ENCODE assay signal across 25 cellular contexts in the genomic region with DNA sequence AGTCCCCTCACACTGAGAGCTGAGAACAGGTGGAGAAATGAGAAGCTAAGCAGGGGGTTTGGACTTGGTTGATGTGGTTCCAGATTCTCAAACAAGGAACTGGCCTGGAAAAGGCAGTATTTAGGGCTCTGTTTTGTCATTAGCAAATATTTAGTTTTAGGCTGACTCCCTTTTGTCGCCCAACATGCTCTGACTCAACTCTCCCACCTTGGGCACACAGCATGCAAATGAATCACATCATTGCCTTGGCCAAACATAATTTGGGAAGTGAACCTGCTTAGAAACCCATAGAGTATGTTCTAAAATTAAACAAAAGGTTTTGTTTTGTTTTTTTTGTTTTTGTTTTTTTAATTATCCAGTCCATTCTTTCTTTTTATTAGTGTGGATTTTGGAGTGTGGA. TPM values are rescaled to one million over a fixed set of nuclear protein-coding genes. Genes with fewer than 3 reads are reported as not detected.
DNase-seq lines count a peak whose midpoint lies in the region; ATAC-seq, FAIRE-seq and TF ChIP-seq lines count a peak whose summit lies in the region.
"Had no signal": no experiment of that assay in that cellular context is flagged by ENCODE, and none has a peak within 500 bp of the region (broad histone marks: within the 10 kb centered on the region; RNA-seq: fewer than 3 reads in every experiment).

No MANE protein-coding gene starts in this region.

- H3K36me3 ChIP-seq in muscle layer of duodenum (ENCODE audit: control insufficient read depth in 1 of 2, insufficient read depth in 2 of 2, low read length in 2 of 2) (no peaks in the 10 kb centered on the region), uterus (no peaks in the 10 kb centered on the region)
- H3K36me3 ChIP-seq: brain microvascular endothelial cell had no signal

- H3K27ac Mint-ChIP-seq in activated CD4-positive, alpha-beta T cell treated with anti-CD3 and anti-CD28 coated beads, Interleukin-2, amount 10 ng/mL, durations not matched to agents 7 days and 5 days, result no peak overlapping the region
- H3K27ac Mint-ChIP-seq: activated CD4-positive, alpha-beta T cell treated with anti-CD3 and anti-CD28 coated beads, Interleukin-2, amount 10 ng/mL, durations not matched to agents 24 days and 14 days; activated naive CD8-positive, alpha-beta T cell treated with anti-CD3 and anti-CD28 coated beads, Interleukin-2, amount 50 U/mL, for 24 hours; CD8-positive, alpha-beta memory T cell; naive thymus-derived CD4-positive, alpha-beta T cell had no signal

- POLR2A ChIA-PET in activated CD4-positive, alpha-beta T cell treated with anti-CD3 and anti-CD28 coated beads, Interleukin-2, amount 10 ng/mL, durations not matched to agents 7 days and 5 days (lab: Charles Lee), result no interaction called here

- H3K27me3 ChIP-seq in muscle layer of duodenum (ENCODE audit: low read depth, low read length) (no peaks in the 10 kb centered on the region), uterus (no peaks in the 10 kb centered on the region)
- H3K27me3 ChIP-seq: hepatocyte had no signal

- ATAC-seq in GM19351 (IDR thresholded peaks at IDR 0.05; ENCODE audit: unreplicated experiment), result no peak
- ATAC-seq: activated naive CD8-positive, alpha-beta T cell treated with anti-CD3 and anti-CD28 coated beads, Interleukin-2, amount 50 U/mL, for 24 hours; naive thymus-derived CD4-positive, alpha-beta T cell had no signal

- no peak for TF ChIP-seq POLR2A in uterus (IDR thresholded peaks at IDR 0.05)

- peaks cover 0 to 20% of the 10 kb centered on the region in 2 donors for H3K4me1 ChIP-seq in muscle layer of duodenum (ENCODE audit: control insufficient read depth in 1 of 2, insufficient read depth in 2 of 2, low read length in 2 of 2)
- peaks cover 0 to 2% of the 10 kb centered on the region in 2 donors for H3K4me1 ChIP-seq in uterus

- H3K4me3 ChIP-seq in muscle layer of duodenum (ENCODE audit: low read depth in 1 of 2, low read length in 2 of 2), result no peak overlapping the region
- no peak overlapping the region for H3K4me3 ChIP-seq in uterus
- H3K4me3 ChIP-seq: coronary artery, hepatocyte had no signal

- DNase-seq in GM10266 (ENCODE audit: extremely low spot score) (no peak), uterus (no peak)
- no peak for DNase-seq in activated CD4-positive, alpha-beta T cell treated with anti-CD3 and anti-CD28 coated beads, Interleukin-2, amount 10 ng/mL, durations not matched to agents 7 days and 5 days
- DNase-seq: activated CD4-positive, alpha-beta T cell treated with anti-CD3 and anti-CD28 coated beads, Interleukin-2, amount 10 ng/mL, durations not matched to agents 24 days and 14 days; activated CD8-positive, alpha-beta memory T cell treated with anti-CD3 and anti-CD28 coated beads, Interleukin-2, amount 50 U/mL, for 4 hours; activated naive CD8-positive, alpha-beta T cell treated with anti-CD3 and anti-CD28 coated beads, Interleukin-2, amount 50 U/mL, for 24 hours; brain microvascular endothelial cell; CD8-positive, alpha-beta memory T cell; naive thymus-derived CD4-positive, alpha-beta T cell; NCI-H1694; stimulated activated CD4-positive, alpha-beta T cell treated with anti-CD3 and anti-CD28 coated beads, Interleukin-2, amount 100 ng/mL, for 48 hours; SW 1271 had no signal

- H3K4me3 Mint-ChIP-seq in activated CD4-positive, alpha-beta T cell treated with anti-CD3 and anti-CD28 coated beads, Interleukin-2, amount 10 ng/mL, durations not matched to agents 7 days and 5 days, result no peak overlapping the region
- H3K4me3 Mint-ChIP-seq: activated CD4-positive, alpha-beta T cell treated with anti-CD3 and anti-CD28 coated beads, Interleukin-2, amount 10 ng/mL, durations not matched to agents 24 days and 14 days; activated naive CD8-positive, alpha-beta T cell treated with anti-CD3 and anti-CD28 coated beads, Interleukin-2, amount 50 U/mL, for 24 hours; CD8-positive, alpha-beta memory T cell; naive thymus-derived CD4-positive, alpha-beta T cell had no signal

- no peak for TF ChIP-seq CTCF in 22Rv1 (IDR thresholded peaks at IDR 0.05)
- TF ChIP-seq CTCF in VCaP (conservative IDR thresholded peaks at IDR 0.05), result no peak
- TF ChIP-seq CTCF in GM10266 (IDR thresholded peaks at IDR 0.05; ENCODE audit: control insufficient read depth, insufficient read depth, low read depth, missing control alignments), result no peak
- no peak for TF ChIP-seq CTCF in uterus (IDR thresholded peaks at IDR 0.05)

- H3K4me1 Mint-ChIP-seq in activated CD4-positive, alpha-beta T cell treated with anti-CD3 and anti-CD28 coated beads, Interleukin-2, amount 10 ng/mL, durations not matched to agents 7 days and 5 days, result peaks cover 13% of the 10 kb centered on the region

- no peaks in the 10 kb centered on the region for H3K36me3 Mint-ChIP-seq in activated CD4-positive, alpha-beta T cell treated with anti-CD3 and anti-CD28 coated beads, Interleukin-2, amount 10 ng/mL, durations not matched to agents 7 days and 5 days (ENCODE audit: low read depth)
- H3K36me3 Mint-ChIP-seq: CD8-positive, alpha-beta memory T cell; naive thymus-derived CD4-positive, alpha-beta T cell had no signal

- H3K27ac ChIP-seq in 22Rv1 (peak overlapping the region; percentile 55), VCaP (peak overlapping the region; percentile 98), muscle layer of duodenum (ENCODE audit: low read length) (peak overlapping the region; percentile 32), uterus (no peak overlapping the region)
- H3K27ac ChIP-seq: brain microvascular endothelial cell, coronary artery, hepatocyte had no signal

- H3K9me3 ChIP-seq in muscle layer of duodenum (ENCODE audit: control insufficient read depth in 1 of 2, low read length in 2 of 2) (no peaks in the 10 kb centered on the region), uterus (no peaks in the 10 kb centered on the region)

- CTCF ChIA-PET in activated CD4-positive, alpha-beta T cell treated with anti-CD3 and anti-CD28 coated beads, Interleukin-2, amount 10 ng/mL, durations not matched to agents 7 days and 5 days (lab: Charles Lee), result no interaction called here

- H3K27me3 Mint-ChIP-seq in activated CD4-positive, alpha-beta T cell treated with anti-CD3 and anti-CD28 coated beads, Interleukin-2, amount 10 ng/mL, durations not matched to agents 7 days and 5 days, result peaks cover 20% of the 10 kb centered on the region
- H3K27me3 Mint-ChIP-seq: activated naive CD8-positive, alpha-beta T cell treated with anti-CD3 and anti-CD28 coated beads, Interleukin-2, amount 50 U/mL, for 24 hours had no signal

- no peaks in the 10 kb centered on the region for H3K9me3 Mint-ChIP-seq in activated CD4-positive, alpha-beta T cell treated with anti-CD3 and anti-CD28 coated beads, Interleukin-2, amount 10 ng/mL, durations not matched to agents 7 days and 5 days
- H3K9me3 Mint-ChIP-seq: activated CD4-positive, alpha-beta T cell treated with anti-CD3 and anti-CD28 coated beads, Interleukin-2, amount 10 ng/mL, durations not matched to agents 24 days and 14 days; activated naive CD8-positive, alpha-beta T cell treated with anti-CD3 and anti-CD28 coated beads, Interleukin-2, amount 50 U/mL, for 24 hours; CD8-positive, alpha-beta memory T cell had no signal

- intact Hi-C loops in uterus (cut with DNase I; ENCODE audit: low total_unique reads), result no loop called here

- FAIRE-seq in G401.6 (lab: Jason Lieb, UNC), result peak; percentile 11
- FAIRE-seq: endometrium, H54, islet of Langerhans, urothelium cell line had no signal

RNA-seq across cellular contexts. Expression of gene UQCC2, which starts 9.5 kb away (rescaled TPM):
- total RNA-seq in uterus, result 10 to 100 TPM in 3 of 4 donors, 1 to 10 TPM in 1; 10.0 to 63.2 (median 30.9) TPM
- 10 to 100 TPM; 77.6 to 80.0 TPM for total RNA-seq in activated CD4-positive, alpha-beta T cell treated with anti-CD3 and anti-CD28 coated beads, Interleukin-2, amount 10 ng/mL, durations not matched to agents 7 days and 5 days

RNA-seq across cellular contexts. Expression of gene IP6K3, which starts 25.7 kb away (rescaled TPM):
- total RNA-seq in uterus, result 1 to 10 TPM in 3 of 4 donors, not detected in 1; 1.9 to 6.1 (median 5.5) TPM
- not detected for total RNA-seq in activated CD4-positive, alpha-beta T cell treated with anti-CD3 and anti-CD28 coated beads, Interleukin-2, amount 10 ng/mL, durations not matched to agents 7 days and 5 days
- total RNA-seq: activated CD4-positive, alpha-beta T cell treated with anti-CD3 and anti-CD28 coated beads, Interleukin-2, amount 10 ng/mL, durations not matched to agents 24 days and 14 days; CD8-positive, alpha-beta memory T cell; lung microvascular endothelial cell; M059J; naive thymus-derived CD4-positive, alpha-beta T cell had no signal

Comparison
In these comparisons a context has a peak if more than half of its experiments do, and no peak if none do; other contexts are left out.
1. H3K27ac ChIP-seq: peak in 22Rv1 (single experiment), VCaP (single experiment) and muscle layer of duodenum (single experiment); none in uterus (0 of 2).